19 cellular contexts compared by ENCODE assay signal in genomic region chr11:46664612-46665011, GRCh38. TPM values are rescaled to one million over a fixed set of nuclear protein-coding genes. Genes with fewer than 3 reads are reported as not detected.
A peak's percentile ranks its signal among the peaks of the same experiment; 100 is the strongest.
DNase-seq lines count a peak whose midpoint lies in the region; ATAC-seq and TF ChIP-seq lines count a peak whose summit lies in the region.
"Had no signal": no experiment of that assay in that cellular context is flagged by ENCODE, and none has a peak within 500 bp of the region (broad histone marks: within the 10 kb centered on the region; RNA-seq: fewer than 3 reads in every experiment).

No MANE protein-coding gene starts in this region.

- H3K4me3 Mint-ChIP-seq in T-cell: no peak overlapping the region
- H3K4me3 Mint-ChIP-seq: HFFc6 had no signal

- peak overlapping the region in 5 of 11 experiments; percentile 17 to 81 (median 33); a peak in 8 of 22 replicates for H3K4me2 ChIP-seq in BLaER1 treated with 17β-estradiol and CSF1 and Interleukin-3, amounts not matched to agents 10 nM and 100 nM

- no peaks in the 10 kb centered on the region for H3K27me3 Mint-ChIP-seq in T-cell

- H3K4me1 Mint-ChIP-seq in T-cell: peaks cover 7 to 10% (median 9%) of the 10 kb centered on the region in 3 donors

- H3K27ac ChIP-seq in BLaER1 treated with 17β-estradiol and CSF1 and Interleukin-3, amounts not matched to agents 10 nM and 100 nM: peak overlapping the region in 9 of 11 experiments; percentile 26 to 100 (median 99); a peak in 17 of 22 replicates
- H3K27ac ChIP-seq in caudate nucleus (ENCODE audit: low read depth, low read length) (peak overlapping the region; percentile 91), gastrocnemius medialis (peak overlapping the region; percentile 47 to 88 (median 60))
- H3K27ac ChIP-seq: C4-2B, ovary, SJCRH30 had no signal

- no peak for TF ChIP-seq CTCF in gastrocnemius medialis (IDR thresholded peaks at IDR 0.05 in 4 of 5, conservative IDR thresholded peaks at IDR 0.05 in 1 of 5)

- no peak for TF ChIP-seq POLR2A in gastrocnemius medialis (IDR thresholded peaks at IDR 0.05)

- intact Hi-C loops in left cardiac atrium (cut with DNase I): no loop called here
- intact Hi-C loops in gastrocnemius medialis (cut with DNase I; ENCODE audit: low total_unique reads): no loop called here

- in situ Hi-C loops in gastrocnemius medialis (cut with MboI; ENCODE audit: low sequenced_read_pairs in 4 of 4): no loop called here

- no peak overlapping the region for H3K27ac Mint-ChIP-seq in T-cell

- H3K4me3 ChIP-seq in BLaER1 treated with 17β-estradiol and CSF1 and Interleukin-3, amounts not matched to agents 10 nM and 100 nM: no peak overlapping the region
- no peak overlapping the region for H3K4me3 ChIP-seq in gastrocnemius medialis
- H3K4me3 ChIP-seq: ovary, SJCRH30, skin epidermis, upper lobe of left lung had no signal

- peak; percentile 6 to 10 for ATAC-seq in left cardiac atrium
- ATAC-seq in gastrocnemius medialis: no peak
- no peak for ATAC-seq in T-cell (replicated peaks in 1 of 4)

- peaks cover 28 to 100% (median 80%) of the 10 kb centered on the region in 10 experiments for H3K4me1 ChIP-seq in BLaER1 treated with 17β-estradiol and CSF1 and Interleukin-3, amounts not matched to agents 10 nM and 100 nM
- H3K4me1 ChIP-seq in gastrocnemius medialis: peaks cover 0 to 16% of the 10 kb centered on the region in 2 donors
- H3K4me1 ChIP-seq: SJCRH30, upper lobe of left lung had no signal

- H3K27me3 ChIP-seq in BLaER1 treated with 17β-estradiol and CSF1 and Interleukin-3, amounts not matched to agents 10 nM and 100 nM: no peaks in the 10 kb centered on the region
- H3K27me3 ChIP-seq in gastrocnemius medialis: no peaks in the 10 kb centered on the region
- H3K27me3 ChIP-seq: ovary, SJCRH30, upper lobe of left lung had no signal

- peak overlapping the region in 4 of 11 experiments; percentile 2 to 42 (median 10); a peak in 6 of 22 replicates for H3K9ac ChIP-seq in BLaER1 treated with 17β-estradiol and CSF1 and Interleukin-3, amounts not matched to agents 10 nM and 100 nM

- no peak for DNase-seq in caudate nucleus (lab: John Stamatoyannopoulos, UW)
- DNase-seq in left cardiac atrium: no peak
- no peak for DNase-seq in gastrocnemius medialis
- no peak for DNase-seq in T-cell
- DNase-seq in SKM-1 treated with dmso at 0.1 percent for 144 hours (lab: John Stamatoyannopoulos, UW; ENCODE audit: unreplicated experiment): no peak
- DNase-seq in SIG-M5 (lab: John Stamatoyannopoulos, UW): no peak
- no peak for DNase-seq in activated effector memory CD4-positive, alpha-beta T cell treated with anti-CD3 and anti-CD28 coated beads, Interleukin-2, amount 50 U/mL, for 16 hours
- DNase-seq: amygdala, DMS153, HFFc6, NCI-H1092 treated with DMSO at 0.1 percent for 48 hours, NCI-H524, SJCRH30, upper lobe of left lung had no signal

- H3K9me3 ChIP-seq in BLaER1 treated with 17β-estradiol and CSF1 and Interleukin-3, amounts not matched to agents 10 nM and 100 nM (replicated peaks in 1 of 11): no peaks in the 10 kb centered on the region
- H3K9me3 ChIP-seq in gastrocnemius medialis: no peaks in the 10 kb centered on the region
- H3K9me3 ChIP-seq: ovary, SJCRH30, upper lobe of left lung had no signal

- POLR2A ChIA-PET in T-cell (lab: Charles Lee): no interaction called here

- H3K9me3 Mint-ChIP-seq in T-cell: no peaks in the 10 kb centered on the region
- H3K9me3 Mint-ChIP-seq: HFFc6 had no signal

- H3K36me3 ChIP-seq in BLaER1 treated with 17β-estradiol and CSF1 and Interleukin-3, amounts not matched to agents 10 nM and 100 nM: peaks cover 85 to 100% (median 92%) of the 10 kb centered on the region in 11 experiments
- H3K36me3 ChIP-seq in gastrocnemius medialis: peaks cover 3 to 87% of the 10 kb centered on the region in 2 donors
- H3K36me3 ChIP-seq: ovary had no signal

- CTCF ChIA-PET in T-cell (lab: Charles Lee): no interaction called here

- peaks cover 58% of the 10 kb centered on the region for H3K36me3 Mint-ChIP-seq in T-cell

- no peaks in the 10 kb centered on the region for H4K20me1 ChIP-seq in BLaER1 treated with 17β-estradiol and CSF1 and Interleukin-3, amounts not matched to agents 10 nM and 100 nM

RNA-seq across cellular contexts. Expression of gene ARHGAP1, which starts 35.8 kb away (rescaled TPM):
- 100 to 1,000 TPM; 112 to 144 TPM for total RNA-seq in left cardiac atrium
- total RNA-seq in gastrocnemius medialis: 10 to 100 TPM; 11.1 to 34.8 (median 24.6) TPM
- total RNA-seq in T-cell: 10 to 100 TPM; 64.6 to 71.8 (median 70.3) TPM

RNA-seq across cellular contexts. Expression of gene ZNF408, which starts 36.2 kb away (rescaled TPM):
- 1 to 10 TPM; 7.4 to 9.3 TPM for total RNA-seq in left cardiac atrium
- total RNA-seq in gastrocnemius medialis: 10 to 100 TPM; 17.7 to 25.2 (median 19.3) TPM
- 10 to 100 TPM in 4 of 5 donors, 1 to 10 TPM in 1; 6.1 to 22.4 (median 19.7) TPM for total RNA-seq in T-cell

RNA-seq across cellular contexts. Expression of gene ATG13, which starts 47.3 kb away (rescaled TPM):
- total RNA-seq in left cardiac atrium (10 to 100 TPM; 51.4 to 52.1 TPM), gastrocnemius medialis (10 to 100 TPM; 33.4 to 76.0 (median 67.0) TPM), T-cell (100 to 1,000 TPM in 4 of 5 donors, 10 to 100 TPM in 1; 91.8 to 115 (median 102) TPM)

RNA-seq across cellular contexts. Expression of gene HARBI1, which starts 47.6 kb away (rescaled TPM):
- total RNA-seq in left cardiac atrium: 1 to 10 TPM; 2.9 to 3.9 TPM
- total RNA-seq in gastrocnemius medialis: 1 to 10 TPM; 1.2 to 6.9 (median 3.3) TPM
- 10 to 100 TPM in 3 of 5 donors, 1 to 10 TPM in 2; 6.7 to 17.3 (median 10.3) TPM for total RNA-seq in T-cell

RNA-seq across cellular contexts. Expression of gene F2, which starts 54.4 kb away (rescaled TPM):
- not detected for total RNA-seq in left cardiac atrium
- 1 to 10 TPM in 2 of 4 donors, not detected in 2; 1.4 to 3.0 TPM for total RNA-seq in gastrocnemius medialis
- under 1 TPM in 4 of 5 donors, not detected in 1; 0.26 to 0.85 (median 0.57) TPM for total RNA-seq in T-cell
- total RNA-seq: HFFc6, LHCN-M2 had no signal

Comparison
In these comparisons a context has a peak if more than half of its experiments do, and no peak if none do; other contexts are left out.
1. ATAC-seq: peak in left cardiac atrium (2 of 2); none in gastrocnemius medialis (0 of 2) and T-cell (0 of 4).
2. Peak in every context shown above with its lines, with median percentiles within 50 percentile points of each other: H3K27ac ChIP-seq.